ENCODE assay signal across 8 cellular contexts in genomic region chr3:46845860-46846623, GRCh38. TPM values are rescaled to one million over a fixed set of nuclear protein-coding genes. Genes with fewer than 3 reads are reported as not detected.
A peak's percentile ranks its signal among the peaks of the same experiment; 100 is the strongest.
DNase-seq lines count a peak whose midpoint lies in the region; ATAC-seq and TF ChIP-seq lines count a peak whose summit lies in the region.

No MANE protein-coding gene starts in this region.

- peaks cover 0 to 13% (median 2%) of the 10 kb centered on the region in 4 donors for H3K4me1 Mint-ChIP-seq in CD4-positive, CD25-positive, alpha-beta regulatory T cell

- H3K27me3 Mint-ChIP-seq in CD4-positive, CD25-positive, alpha-beta regulatory T cell = peaks cover 21% of the 10 kb centered on the region

- no peaks in the 10 kb centered on the region for H3K27me3 ChIP-seq in CD4-positive, CD25-positive, alpha-beta regulatory T cell (ENCODE audit: control insufficient read depth, insufficient read depth, low read length)

- H3K9me3 ChIP-seq in CD4-positive, CD25-positive, alpha-beta regulatory T cell (ENCODE audit: control insufficient read depth in 2 of 2, low read length in 2 of 2) = peaks cover 7 to 8% of the 10 kb centered on the region in 2 experiments

- ATAC-seq in CD4-positive, CD25-positive, alpha-beta regulatory T cell (ENCODE audit: low read depth in 2 of 2) = peak; percentile 86 to 92
- ATAC-seq in GM19438 (IDR thresholded peaks at IDR 0.05; ENCODE audit: low read depth, unreplicated experiment) = peak; percentile 61

- in situ Hi-C loops in astrocyte of the cerebellum (cut with HindIII; ENCODE audit: low sequenced_read_pairs) = no loop called here

- H3K9me3 Mint-ChIP-seq in CD4-positive, CD25-positive, alpha-beta regulatory T cell = peaks cover 0 to 21% (median 4%) of the 10 kb centered on the region in 7 donors

- H3K4me3 ChIP-seq in CD4-positive, CD25-positive, alpha-beta regulatory T cell (ENCODE audit: low read depth, low read length) = peak overlapping the region; percentile 51
- H3K4me3 ChIP-seq in astrocyte of the cerebellum (ENCODE audit: low read depth, low read length) (peak overlapping the region; percentile 35), iPS-11a (ENCODE audit: low read depth, low read length) (peak overlapping the region; percentile 21), skeletal muscle cell (ENCODE audit: low read depth, low read length) (peak overlapping the region; percentile 42)

- H3K27ac Mint-ChIP-seq in CD4-positive, CD25-positive, alpha-beta regulatory T cell = peak overlapping the region in 2 of 3 donors; percentile 20 to 67

- H3K36me3 Mint-ChIP-seq in CD4-positive, CD25-positive, alpha-beta regulatory T cell = no peaks in the 10 kb centered on the region

- H3K36me3 ChIP-seq in CD4-positive, CD25-positive, alpha-beta regulatory T cell (ENCODE audit: control insufficient read depth, insufficient read depth, low read length) = no peaks in the 10 kb centered on the region

- TF ChIP-seq CTCF in astrocyte of the cerebellum (IDR thresholded peaks at IDR 0.05; ENCODE audit: low read depth, low read length, missing control alignments) = peak; percentile 32

- peaks cover 13% of the 10 kb centered on the region for H3K4me1 ChIP-seq in CD4-positive, CD25-positive, alpha-beta regulatory T cell (ENCODE audit: control insufficient read depth, insufficient read depth, low read length, poor library complexity, severe bottlenecking)

- H3K27ac ChIP-seq in CD4-positive, CD25-positive, alpha-beta regulatory T cell (ENCODE audit: insufficient read depth, low read length, poor library complexity, severe bottlenecking) = no peak overlapping the region

- DNase-seq in CD4-positive, CD25-positive, alpha-beta regulatory T cell = peak; percentile 68 to 78 (median 75)
- DNase-seq in HuH-7.5 (ENCODE audit: low spot score) (peak; percentile 91), T1000 (lab: John Stamatoyannopoulos, UW) (peak; percentile 69), astrocyte of the cerebellum (ENCODE audit: low read depth) (peak; percentile 43), skeletal muscle cell (ENCODE audit: low read depth) (peak; percentile 24), DMS79 (lab: John Stamatoyannopoulos, UW) (no peak)

- peak overlapping the region; percentile 26 to 84 (median 76) for H3K4me3 Mint-ChIP-seq in CD4-positive, CD25-positive, alpha-beta regulatory T cell

RNA-seq across cellular contexts. Expression of gene MYL3, which starts 17.2 kb away (rescaled TPM):
- total RNA-seq in CD4-positive, CD25-positive, alpha-beta regulatory T cell = not detected
- polyA plus RNA-seq in CD4-positive, CD25-positive, alpha-beta regulatory T cell = not detected

RNA-seq across cellular contexts. Expression of gene PTH1R, which starts 31.5 kb away (rescaled TPM):
- not detected for total RNA-seq in CD4-positive, CD25-positive, alpha-beta regulatory T cell
- polyA plus RNA-seq in CD4-positive, CD25-positive, alpha-beta regulatory T cell = not detected
